In genomic region chrX:73943572-73943899, GRCh38 we compare ENCODE assay signal across 8 cellular contexts.
DNase-seq lines count a peak whose midpoint lies in the region; ATAC-seq and TF ChIP-seq lines count a peak whose summit lies in the region.

No MANE protein-coding gene starts in this region.

- no peak for TF ChIP-seq CTCF in foreskin fibroblast (IDR thresholded peaks at IDR 0.05; ENCODE audit: low read depth, low read length)

- ATAC-seq in GM21737 (IDR thresholded peaks at IDR 0.05; ENCODE audit: unreplicated experiment), result peak; percentile 13
- peak; percentile 13; the same call in 2 of the 3 replicates for ATAC-seq in SK-N-SH treated with all-trans-retinoic acid at 6 μM for 48 hours
- no peak for ATAC-seq in GM21390 (IDR thresholded peaks at IDR 0.05; ENCODE audit: unreplicated experiment)

- H3K4me3 ChIP-seq in foreskin fibroblast (ENCODE audit: low read depth in 1 of 2, low read length in 2 of 2) (peak overlapping the region; percentile 75 to 79), skeletal muscle cell (ENCODE audit: low read depth, low read length) (peak overlapping the region; percentile 74)

- DNase-seq in foreskin fibroblast (peak in 1 of 2 donors; percentile 3), skeletal muscle cell (ENCODE audit: low read depth) (no peak), NCI-H2227 treated with DMSO at 0.1 percent for 48 hours (lab: John Stamatoyannopoulos, UW) (no peak), G401 (ENCODE audit: low spot score) (no peak)
- no peak for DNase-seq in activated CD4-positive, alpha-beta T cell treated with anti-CD3 and anti-CD28 coated beads, Interleukin-2, amount 50 U/mL, for 1 hour

- in situ Hi-C loops in G401 (cut with HindIII; ENCODE audit: low sequenced_read_pairs), result no loop called here

TF ChIP-seq in SK-N-SH treated with all-trans-retinoic acid at 6 μM for 48 hours, 23 proteins besides CTCF, POLR2A, EP300 and RAD21:
- TF ChIP-seq ZNF565 (CRISPR knock-in tag; conservative IDR thresholded peaks at IDR 0.05; ENCODE audit: low read depth) (no peak), BACH2 (CRISPR knock-in tag; IDR thresholded peaks at IDR 0.05; ENCODE audit: borderline replicate concordance) (no peak), ISL1 (CRISPR knock-in tag; IDR thresholded peaks at IDR 0.05) (no peak), ZFP30 (CRISPR knock-in tag; IDR thresholded peaks at IDR 0.05) (no peak), TSHZ2 (CRISPR knock-in tag; IDR thresholded peaks at IDR 0.05) (no peak), GLIS3 (CRISPR knock-in tag; IDR thresholded peaks at IDR 0.05) (no peak), ZFP3 (CRISPR knock-in tag; IDR thresholded peaks at IDR 0.05) (no peak)
